19 cellular contexts compared by ENCODE assay signal in the genomic region with DNA sequence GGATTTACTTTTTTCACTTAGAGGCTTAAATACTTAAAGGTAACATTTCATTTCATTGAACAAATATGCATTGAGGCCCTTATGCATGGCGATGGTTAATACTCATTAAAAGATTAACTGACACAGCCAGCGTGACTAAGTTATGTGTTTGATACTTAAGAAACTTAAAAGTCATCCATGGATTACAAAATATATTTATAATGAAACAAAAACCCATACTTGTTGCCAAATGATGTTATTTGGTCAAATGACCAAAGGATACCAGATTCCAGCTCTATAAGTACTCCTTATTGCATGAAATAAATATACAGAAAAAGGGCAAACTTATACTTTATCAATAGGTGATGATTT.
"Had no signal": no experiment of that assay in that cellular context is flagged by ENCODE, and none has a peak within 500 bp of the region (broad histone marks: within the 10 kb centered on the region; RNA-seq: fewer than 3 reads in every experiment).

No MANE protein-coding gene starts in this region.

- H3K4me3 Mint-ChIP-seq: activated T-cell treated with anti-CD3 and anti-CD28 coated beads, Interleukin-2, amount 50 U/mL, for 4 hours; natural killer cell; T-helper 2 cell treated with Interferon-gamma antibody and Interleukin-4, amounts not matched to agents 5 μg/mL and 100 μg/mL, for 36 hours had no signal

- H3K36me3 ChIP-seq: adrenal gland, lower lobe of right lung, tibial nerve had no signal

- H3K4me1 Mint-ChIP-seq: natural killer cell had no signal

- H3K36me3 Mint-ChIP-seq: natural killer cell had no signal

- H3K9me3 Mint-ChIP-seq: activated T-cell treated with anti-CD3 and anti-CD28 coated beads, Interleukin-2, amount 50 U/mL, for 4 hours; natural killer cell; T-helper 2 cell treated with Interferon-gamma antibody and Interleukin-4, amounts not matched to agents 5 μg/mL and 100 μg/mL, for 36 hours had no signal

- H3K27me3 ChIP-seq: adrenal gland, foreskin keratinocyte, tibial nerve had no signal

- H3K27ac ChIP-seq: adrenal gland, foreskin keratinocyte, lower lobe of right lung, tibial nerve had no signal

- H3K9me3 ChIP-seq: adrenal gland, lower lobe of right lung, tibial nerve had no signal

- ATAC-seq: activated T-cell treated with anti-CD3 and anti-CD28 coated beads, Interleukin-2, amount 50 U/mL, for 4 hours; natural killer cell had no signal

- H3K4me1 ChIP-seq: adrenal gland, foreskin keratinocyte, lower lobe of right lung, tibial nerve had no signal

- H3K4me3 ChIP-seq: adrenal gland, lower lobe of right lung, tibial nerve had no signal

- H3K27ac Mint-ChIP-seq: natural killer cell; T-helper 2 cell treated with Interferon-gamma antibody and Interleukin-4, amounts not matched to agents 5 μg/mL and 100 μg/mL, for 36 hours had no signal

- DNase-seq: activated CD4-positive, alpha-beta T cell treated with anti-CD3 and anti-CD28 coated beads, Interleukin-2, amount 50 U/mL, for 48 hours; activated effector memory CD4-positive, alpha-beta T cell treated with anti-CD3 and anti-CD28 coated beads, Interleukin-2, amount 50 U/mL, for 16 hours; activated naive CD4-positive, alpha-beta T cell treated with anti-CD3 and anti-CD28 coated beads, Interleukin-2, amount 50 U/mL, for 16 hours; activated T-cell treated with anti-CD3 and anti-CD28 coated beads, Interleukin-2, amount 50 U/mL, for 4 hours; cerebellar nuclear complex; cortex of kidney; erythroblast; glutamatergic neuron; hippocampal formation; natural killer cell; stimulated activated CD4-positive, alpha-beta T cell treated with anti-CD3 and anti-CD28 coated beads, Interleukin-12 subunit alpha, Interleukin-12 subunit beta, amount 100 ng/mL, for 4 hours; stimulated activated CD4-positive, alpha-beta T cell treated with anti-CD3 and anti-CD28 coated beads, Interleukin-1b, Interleukin-23, amount 100 ng/mL, for 48 hours; stimulated activated CD8-positive, alpha-beta memory T cell treated with anti-CD3 and anti-CD28 coated beads, Interleukin-4, amount 100 ng/mL, for 48 hours; stimulated activated naive CD4-positive, alpha-beta T cell had no signal
